In the genomic region with DNA sequence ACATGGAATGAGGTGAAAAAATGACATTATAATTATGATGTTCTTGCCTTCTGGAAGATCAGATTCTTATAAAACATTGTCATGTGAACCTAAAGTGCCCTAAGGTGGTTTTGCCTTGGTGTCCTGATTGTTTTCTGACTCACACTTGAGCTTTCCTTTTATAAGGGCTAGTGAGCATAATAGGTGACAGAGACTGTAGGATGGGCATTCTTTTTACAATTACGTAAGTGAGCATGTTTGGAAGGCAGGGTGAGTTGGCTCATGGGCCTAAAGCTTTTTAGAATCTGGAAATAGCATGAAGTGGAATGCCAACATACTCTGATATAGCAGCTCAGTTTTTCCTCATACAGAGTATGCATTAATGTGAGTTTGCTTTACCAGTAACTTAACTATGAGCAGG, we compare ENCODE assay signal across 17 cellular contexts. TPM values are rescaled to one million over a fixed set of nuclear protein-coding genes. Genes with fewer than 3 reads are reported as not detected.
A peak's percentile ranks its signal among the peaks of the same experiment; 100 is the strongest.
DNase-seq lines count a peak whose midpoint lies in the region; ATAC-seq, FAIRE-seq and TF ChIP-seq lines count a peak whose summit lies in the region.
"Had no signal": no experiment of that assay in that cellular context is flagged by ENCODE, and none has a peak within 500 bp of the region (broad histone marks: within the 10 kb centered on the region; RNA-seq: fewer than 3 reads in every experiment).

No MANE protein-coding gene starts in this region.

- DNase-seq in H54 (ENCODE audit: insufficient read length, low spot score) (no peak), RWPE1 (ENCODE audit: low spot score) (peak; percentile 30), fibroblast of pulmonary artery (ENCODE audit: low read depth) (peak; percentile 4), psoas muscle (no peak)
- no peak for DNase-seq in activated CD4-positive, CD25-positive, alpha-beta regulatory T cell treated with anti-CD3 and anti-CD28 coated beads, Interleukin-2, amount 50 U/mL, for 72 hours
- DNase-seq: activated T-cell treated with anti-CD3 and anti-CD28 coated beads, Interleukin-2, amount 50 U/mL, for 72 hours; C1 segment of cervical spinal cord; esophagus squamous epithelium; NCI-H187; NCI-H446 treated with DMSO at 0.1 percent for 48 hours; T-helper 17 cell; testis had no signal

- POLR2A ChIA-PET in RWPE1 (lab: Yijun Ruan, JAX; ENCODE audit: low non-redundant PET), result no interaction called here

- no peaks in the 10 kb centered on the region for H3K9me3 ChIP-seq in psoas muscle
- H3K9me3 ChIP-seq: esophagus squamous epithelium, testis had no signal

- H3K4me1 ChIP-seq in psoas muscle, result peaks cover 10% of the 10 kb centered on the region
- H3K4me1 ChIP-seq: testis had no signal

- ATAC-seq in psoas muscle, result peak; percentile 53 to 77 (median 71)
- ATAC-seq in HG02938 (IDR thresholded peaks at IDR 0.05; ENCODE audit: unreplicated experiment), result no peak
- no peak for ATAC-seq in HG03095 (IDR thresholded peaks at IDR 0.05; ENCODE audit: unreplicated experiment)
- ATAC-seq: activated T-cell treated with anti-CD3 and anti-CD28 coated beads, Interleukin-2, amount 50 U/mL, for 72 hours; T-helper 17 cell; WTC11 had no signal

- H3K4me3 ChIP-seq in fibroblast of pulmonary artery (replicated peaks; ENCODE audit: low read depth, low read length) (no peak overlapping the region), psoas muscle (no peak overlapping the region)
- H3K4me3 ChIP-seq: cardiac muscle cell, esophagus squamous epithelium, testis had no signal

- FAIRE-seq in H54 (lab: Jason Lieb, UNC), result peak; percentile 57
- FAIRE-seq: islet of Langerhans had no signal

- H3K27ac ChIP-seq in RWPE1 (no peak overlapping the region), psoas muscle (no peak overlapping the region)
- H3K27ac ChIP-seq: cardiac muscle cell, esophagus squamous epithelium, testis had no signal

- no peaks in the 10 kb centered on the region for H3K27me3 ChIP-seq in psoas muscle (ENCODE audit: insufficient read depth in 3 of 3, low read length in 2 of 3)
- H3K27me3 ChIP-seq: cardiac muscle cell, esophagus squamous epithelium, testis had no signal

- intact Hi-C loops in psoas muscle (cut with DNase I), result loop anchor here in 1 of 2 donors (5.0 kb wide), 1 partner anchor 41 kb away; a partner anchor contains a TSS

- no peak for TF ChIP-seq CTCF in RWPE1 (conservative IDR thresholded peaks at IDR 0.05; ENCODE audit: low read depth)
- no peak for TF ChIP-seq CTCF in fibroblast of pulmonary artery (IDR thresholded peaks at IDR 0.05; ENCODE audit: low read length, missing control alignments)
- no peak for TF ChIP-seq CTCF in psoas muscle (IDR thresholded peaks at IDR 0.05)

- CTCF ChIA-PET in RWPE1 (lab: Yijun Ruan, JAX), result no interaction called here

- peaks cover 0 to 8% of the 10 kb centered on the region in 2 donors for H3K36me3 ChIP-seq in psoas muscle (ENCODE audit: insufficient read depth in 1 of 2, low read depth in 1 of 2)
- H3K36me3 ChIP-seq: cardiac muscle cell had no signal

- TF ChIP-seq POLR2A in H54 (IDR thresholded peaks at IDR 0.05; ENCODE audit: low read depth, low read length), result no peak

- 29 to 45% (median 31%) methylated on average over 1 of the region's 1 CpG for WGBS in psoas muscle, 3 donors

RNA-seq across cellular contexts. Expression of a gene that starts 41.2 kb away (rescaled TPM):
- 10 to 100 TPM; 10.1 to 36.9 (median 21.8) TPM for total RNA-seq in psoas muscle
- polyA plus RNA-seq in psoas muscle, result 1 to 10 TPM; 5.1 to 9.2 (median 6.9) TPM

Comparison
In these comparisons a context has a peak if more than half of its experiments do, and no peak if none do; other contexts are left out.
1. DNase-seq: peak in RWPE1 (single experiment) and fibroblast of pulmonary artery (single experiment); none in H54 (single experiment), psoas muscle (0 of 2) and activated CD4-positive, CD25-positive, alpha-beta regulatory T cell treated with anti-CD3 and anti-CD28 coated beads, Interleukin-2, amount 50 U/mL, for 72 hours (single experiment).
2. ATAC-seq: peak in psoas muscle (4 of 4); none in HG02938 (single experiment) and HG03095 (single experiment).